In genomic region chr3:99686955-99687612, GRCh38 we compare ENCODE assay signal across 8 cellular contexts. TPM values are rescaled to one million over a fixed set of nuclear protein-coding genes. Genes with fewer than 3 reads are reported as not detected.
DNase-seq lines count a peak whose midpoint lies in the region; ATAC-seq, FAIRE-seq and TF ChIP-seq lines count a peak whose summit lies in the region.

No MANE protein-coding gene starts in this region.

- no peak overlapping the region for H2BK20ac ChIP-seq in H1 (ENCODE audit: low read length)

- no peak overlapping the region for H3K4me3 Mint-ChIP-seq in mesothelial cell of epicardium

- no peak overlapping the region for H2AK5ac ChIP-seq in H1 (ENCODE audit: low read depth, low read length)

- H3K36me3 ChIP-seq in H1 (ENCODE audit: control insufficient read depth in 2 of 4, insufficient read depth in 4 of 4, low read length in 3 of 4), result no peaks in the 10 kb centered on the region
- no peaks in the 10 kb centered on the region for H3K36me3 ChIP-seq in transverse colon

- no peak for TF ChIP-seq POLR2A in H1 (IDR thresholded peaks at IDR 0.05; ENCODE audit: control extremely low read depth in 1 of 2, low read depth in 2 of 2, low read length in 2 of 2)
- no peak for TF ChIP-seq POLR2A in transverse colon (IDR thresholded peaks at IDR 0.05)

- no peak overlapping the region for H2AFZ ChIP-seq in H1 (ENCODE audit: low read length)

- intact Hi-C loops in transverse colon (cut with DNase I; ENCODE audit: low total_unique reads), result no loop called here

- no peak overlapping the region for H3K23ac ChIP-seq in H1 (ENCODE audit: insufficient read length)

- H4K91ac ChIP-seq in H1 (replicated peaks; ENCODE audit: insufficient read length, low read length), result no peak overlapping the region

- H3K4ac ChIP-seq in H1 (replicated peaks; ENCODE audit: insufficient read length, low read depth, low read length), result no peak overlapping the region

- H3K4me3 ChIP-seq in Jurkat, Clone E6-1 (ENCODE audit: low read length), result no peak overlapping the region
- H3K4me3 ChIP-seq in H1 (ENCODE audit: extremely low read depth in 1 of 4, insufficient read depth in 2 of 4, low read depth in 3 of 4, low read length in 4 of 4) (no peak overlapping the region), transverse colon (no peak overlapping the region)

- H3K79me2 ChIP-seq in H1 (ENCODE audit: control insufficient read depth in 1 of 2, insufficient read depth in 2 of 2, low read length in 2 of 2), result no peaks in the 10 kb centered on the region

- no peak overlapping the region for H4K8ac ChIP-seq in H1 (ENCODE audit: extremely low read depth, insufficient read depth, low read length)

- no peaks in the 10 kb centered on the region for H3K9me3 ChIP-seq in H1 (ENCODE audit: insufficient read depth in 2 of 2, low read depth in 1 of 2, low read length in 1 of 2)
- H3K9me3 ChIP-seq in transverse colon, result no peaks in the 10 kb centered on the region

- H4K20me1 ChIP-seq in H1 (replicated peaks in 1 of 2; ENCODE audit: control insufficient read depth in 1 of 2, insufficient read depth in 2 of 2, low read length in 2 of 2), result no peaks in the 10 kb centered on the region

- H2BK5ac ChIP-seq in H1 (ENCODE audit: low read depth, low read length), result no peak overlapping the region

- no peak overlapping the region for H3K14ac ChIP-seq in H1 (ENCODE audit: insufficient read length)

- in situ Hi-C loops in transverse colon (cut with MboI; ENCODE audit: low pct_ligation_motif_present in 1 of 4, low pct_unique_long_range_greater_than_20kb in 1 of 4, low sequenced_read_pairs in 3 of 4), result no loop called here

- H3K27me3 ChIP-seq in H1 (replicated peaks in 1 of 4; ENCODE audit: control insufficient read depth in 3 of 4, extremely low read depth in 1 of 4, insufficient read depth in 3 of 4, low read length in 3 of 4) (peaks cover 0 to 1% (median 0%) of the 10 kb centered on the region in 4 experiments; a peak in 1 of 7 replicates), transverse colon (no peaks in the 10 kb centered on the region)

- WGBS in H1 (ENCODE audit: extremely low coverage in 1 of 2, insufficient coverage in 1 of 2, insufficient read length in 1 of 2, insufficient replicate concordance in 2 of 2, low coverage in 1 of 2, low lambda C conversion rate in 2 of 2, missing lambda C conversion rate in 1 of 2), 2 experiments, result 66% methylated on average over 8 of the region's 8 CpGs; no CpG with 5 or more reads in 1 of the 2 experiments
- 39 to 47% methylated on average over 4 to 8 of the region's 8 CpGs for WGBS in transverse colon (ENCODE audit: low coverage in 1 of 2), 2 donors

- peak; percentile 70 for ATAC-seq in GM19351 (IDR thresholded peaks at IDR 0.05; ENCODE audit: unreplicated experiment)

- no peaks in the 10 kb centered on the region for H3K23me2 ChIP-seq in H1 (ENCODE audit: low read depth, low read length)

- H3K4me1 Mint-ChIP-seq in mesothelial cell of epicardium, result no peaks in the 10 kb centered on the region

- no peak overlapping the region for H4K5ac ChIP-seq in H1 (ENCODE audit: insufficient read length, low read depth, low read length)

- H2BK12ac ChIP-seq in H1 (ENCODE audit: low read depth, low read length), result no peak overlapping the region

- TF ChIP-seq EP300 in H1 (IDR thresholded peaks at IDR 0.05; ENCODE audit: borderline replicate concordance in 1 of 2, low read depth in 2 of 2, low read length in 2 of 2), result no peak
- no peak for TF ChIP-seq EP300 in transverse colon (IDR thresholded peaks at IDR 0.05; ENCODE audit: low read depth)

- H3K79me1 ChIP-seq in H1 (ENCODE audit: low read depth, low read length), result no peaks in the 10 kb centered on the region

- peak; percentile 42 for FAIRE-seq in H1 (lab: Jason Lieb, UNC)

- no peak overlapping the region for H2BK15ac ChIP-seq in H1 (ENCODE audit: low read length)

- H3K4me2 ChIP-seq in H1 (ENCODE audit: insufficient read depth in 1 of 2, low read depth in 2 of 2, low read length in 2 of 2), result no peak overlapping the region

- H3K4me1 ChIP-seq in H1 (replicated peaks in 1 of 4; ENCODE audit: control insufficient read depth in 3 of 4, insufficient read depth in 4 of 4, low read length in 3 of 4) (no peaks in the 10 kb centered on the region), transverse colon (no peaks in the 10 kb centered on the region)

- no peak overlapping the region for H3K9ac ChIP-seq in H1 (replicated peaks in 1 of 4; ENCODE audit: extremely low read depth in 1 of 4, low read depth in 3 of 4, low read length in 3 of 4)

- CTCF ChIA-PET in H1 (lab: Charles Lee; ENCODE audit: partially characterized antibody), result interaction anchor here (0.7 to 3.4 kb wide), 41 partner anchors 8 to 573 kb away, joined by 3 to 30 read pairs (median 5); no protein-coding TSS in a partner anchor

- TF ChIP-seq CTCF in H1 (IDR thresholded peaks at IDR 0.05; ENCODE audit: control extremely low read depth in 1 of 3, insufficient read depth in 1 of 3, low read depth in 1 of 3, low read length in 3 of 3), result peak; percentile 58 to 75 (median 74)
- peak; percentile 86 for TF ChIP-seq CTCF in mesothelial cell of epicardium (IDR thresholded peaks at IDR 0.05; ENCODE audit: unreplicated experiment)
- peak; percentile 65 to 72 (median 69) for TF ChIP-seq CTCF in transverse colon (IDR thresholded peaks at IDR 0.05)

- no peak overlapping the region for H3K56ac ChIP-seq in H1 (replicated peaks; ENCODE audit: insufficient read length, low read depth, low read length)

- H3K27ac ChIP-seq in H1 (ENCODE audit: low read depth, low read length), result no peak overlapping the region
- no peak overlapping the region for H3K27ac ChIP-seq in transverse colon

- H3K27me3 Mint-ChIP-seq in mesothelial cell of epicardium (ENCODE audit: low read depth), result peaks cover 3% of the 10 kb centered on the region

- H3K27ac Mint-ChIP-seq in mesothelial cell of epicardium, result no peak overlapping the region

- no peak overlapping the region for H2BK120ac ChIP-seq in H1 (replicated peaks; ENCODE audit: low read depth, low read length)

- H3K9me3 Mint-ChIP-seq in mesothelial cell of epicardium, result no peaks in the 10 kb centered on the region

- DNase-seq in D341Med (ENCODE audit: low spot score), result peak; percentile 68
- DNase-seq in Jurkat, Clone E6-1 (ENCODE audit: low read depth, low spot score), result peak; percentile 21
- peak; percentile 30 for DNase-seq in SW480 (ENCODE audit: low spot score)
- peak in 1 of 2 experiments; percentile 84 for DNase-seq in H1 (ENCODE audit: low read depth in 1 of 2, low spot score in 2 of 2)
- peak in 1 of 2 experiments; percentile 70 for DNase-seq in mesothelial cell of epicardium (ENCODE audit: low spot score in 2 of 2, unreplicated experiment in 2 of 2)
- DNase-seq in transverse colon, result peak; percentile 53
- no peak for DNase-seq in NCI-H2029 (lab: John Stamatoyannopoulos, UW)

- TF ChIP-seq RAD21 in H1 (IDR thresholded peaks at IDR 0.05 in 1 of 2, conservative IDR thresholded peaks at IDR 0.05 in 1 of 2; ENCODE audit: low read depth in 2 of 2, low read length in 2 of 2), result peak; percentile 81 to 86

- H3K18ac ChIP-seq in H1 (ENCODE audit: extremely low read depth, low read length), result no peak overlapping the region

- H3K36me3 Mint-ChIP-seq in mesothelial cell of epicardium, result no peaks in the 10 kb centered on the region

- POLR2A ChIA-PET in H1 (lab: Charles Lee; ENCODE audit: partially characterized antibody), result no interaction called here

TF ChIP-seq in H1, 55 proteins besides CTCF, POLR2A, EP300 and RAD21:
- peak; percentile 66; the same call in 1 of the 2 replicates for TF ChIP-seq KDM1A (IDR thresholded peaks at IDR 0.05; ENCODE audit: borderline replicate concordance, low read length)
- no peak for TF ChIP-seq CHD2 (IDR thresholded peaks at IDR 0.05; ENCODE audit: low read length)

RNA-seq across cellular contexts. Expression of gene COL8A1, which starts 48.7 kb away (rescaled TPM):
- polyA plus RNA-seq in Jurkat, Clone E6-1 (2012; ENCODE audit: insufficient read depth, insufficient read length), result not detected
- 0.99 and 1.2 TPM in 2 replicates for total RNA-seq in H1 (2021; fragmentation: NEBNext Ultra II Directional; extraction: Animal tissue kit (Norgen Biotek cat#: 25700))
- polyA plus RNA-seq in H1 (2011; rRNA removed), result 0.21 and 0.35 TPM in 2 replicates
- 0.18 TPM for polyA plus RNA-seq in H1 (2011; cell fraction: cytosol; rRNA removed)
- 0.17 TPM for polyA plus RNA-seq in H1 (2011; cell fraction: nucleus; rRNA removed)
- polyA plus RNA-seq in H1 (2012, experiment 1 of 2), result 0.09 to 0.58 TPM (median 0.32 TPM) in 4 replicates
- 0.14 TPM for polyA plus RNA-seq in H1 (2012, experiment 2 of 2)
- polyA plus RNA-seq in H1 (2013, experiment 1 of 2), result 2.8 TPM
- 3.1 TPM for polyA plus RNA-seq in H1 (2013, experiment 2 of 2)
- polyA minus RNA-seq in H1 (2011; rRNA and poly(A)+ RNA removed), result 0.56 and 2.2 TPM in 2 replicates
- polyA minus RNA-seq in H1 (2011; cell fraction: cytosol; rRNA and poly(A)+ RNA removed), result not detected
- 1.1 TPM for polyA minus RNA-seq in H1 (2011; cell fraction: nucleus; rRNA and poly(A)+ RNA removed)
- total RNA-seq in mesothelial cell of epicardium (0.61 to 1.1 TPM (median 0.95 TPM) in 3 replicates), transverse colon (10 to 100 TPM in 1 of 4 donors, 1 to 10 TPM in 3; 1.5 to 10.5 (median 3.7) TPM)
